In genomic region chr1:238621405-238621804, GRCh38 we compare ENCODE assay signal across 19 cellular contexts.
"Had no signal": no experiment of that assay in that cellular context is flagged by ENCODE, and none has a peak within 500 bp of the region (broad histone marks: within the 10 kb centered on the region; RNA-seq: fewer than 3 reads in every experiment).

No MANE protein-coding gene starts in this region.

- H3K27me3 ChIP-seq: SJSA1 had no signal

- DNase-seq: KBM-7, MV-4-11, NCI-H1048, NCI-H1105, NCI-H1417, NCI-H1436 treated with DMSO at 0.1 percent for 48 hours, NCI-H1694, NCI-H187 treated with DMSO at 0.1 percent for 48 hours, NCI-H2029 treated with DMSO at 0.1 percent for 48 hours, NCI-H2171 treated with DMSO at 0.1 percent for 48 hours, NCI-H524, NCI-H526 treated with DMSO at 0.1 percent for 48 hours, NCI-H748 treated with DMSO at 0.1 percent for 48 hours, Right ventricle myocardium superior, RPMI8226, SIG-M5 had no signal

- H3K4me3 ChIP-seq: SJSA1, SK-N-MC had no signal

- H3K36me3 ChIP-seq: SJSA1 had no signal

- H3K27ac ChIP-seq: SJSA1, SK-N-MC had no signal

- H3K9me3 ChIP-seq: SJSA1 had no signal

- FAIRE-seq: RCC 7860 had no signal

- H3K4me1 ChIP-seq: SJSA1 had no signal
